20 cellular contexts compared by ENCODE assay signal in the genomic region with DNA sequence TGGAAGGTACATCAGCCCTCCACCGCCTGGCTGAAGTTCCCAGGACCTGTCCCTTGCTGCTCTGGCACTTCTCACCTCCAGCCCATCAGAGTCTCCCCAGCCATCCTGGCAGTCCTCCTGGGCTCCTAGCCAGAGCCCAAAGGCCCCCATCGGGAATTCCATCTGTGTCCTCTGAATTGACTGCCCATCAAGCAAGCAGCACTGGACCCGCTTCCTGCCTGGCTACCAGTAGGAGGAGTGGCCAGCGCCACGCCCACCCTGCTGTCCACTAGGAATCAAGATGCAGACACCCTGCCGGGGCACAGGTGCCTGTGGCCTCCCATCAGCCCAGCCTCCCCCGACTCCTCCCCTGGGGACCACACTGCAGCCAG. TPM values are rescaled to one million over a fixed set of nuclear protein-coding genes. Genes with fewer than 3 reads are reported as not detected.
DNase-seq lines count a peak whose midpoint lies in the region; FAIRE-seq and TF ChIP-seq lines count a peak whose summit lies in the region.
"Had no signal": no experiment of that assay in that cellular context is flagged by ENCODE, and none has a peak within 500 bp of the region (broad histone marks: within the 10 kb centered on the region; RNA-seq: fewer than 3 reads in every experiment).

No MANE protein-coding gene starts in this region.

- TF ChIP-seq POLR2A in GM12891 (IDR thresholded peaks at IDR 0.05; ENCODE audit: low read depth, low read length), result no peak

- no peak for FAIRE-seq in GM12891 (lab: Jason Lieb, UNC)
- FAIRE-seq: RCC 7860 had no signal

- DNase-seq in A172 (ENCODE audit: low spot score) (peak; percentile 31), DMS53 (lab: John Stamatoyannopoulos, UW) (peak; percentile 77), NCI-H69 (lab: John Stamatoyannopoulos, UW) (peak; percentile 70), iPS-NIHi11 (ENCODE audit: low spot score) (peak; percentile 69), GM12891 (ENCODE audit: insufficient read length, low spot score) (no peak), SIG-M5 (lab: John Stamatoyannopoulos, UW) (no peak), SKM-1 treated with dmso at 0.1 percent for 144 hours (lab: John Stamatoyannopoulos, UW; ENCODE audit: unreplicated experiment) (no peak)
- DNase-seq: activated CD4-positive, alpha-beta T cell treated with anti-CD3 and anti-CD28 coated beads, Interleukin-2, amount 50 U/mL, for 48 hours; activated CD4-positive, CD25-positive, alpha-beta regulatory T cell; adrenal gland; DMS153; GF-D8; NCI-H2081; psoas muscle; stimulated activated CD4-positive, alpha-beta T cell treated with anti-CD3 and anti-CD28 coated beads, Interleukin-1b, Interleukin-23, amount 100 ng/mL, for 48 hours; testis had no signal

TF ChIP-seq in GM12891, 5 proteins besides CTCF, POLR2A, EP300 and RAD21:
- TF ChIP-seq SPI1 (IDR thresholded peaks at IDR 0.05; ENCODE audit: low read depth, low read length), result no peak
- TF ChIP-seq TAF1 (IDR thresholded peaks at IDR 0.05; ENCODE audit: low read depth, low read length), result no peak
- no peak for TF ChIP-seq PAX5 (IDR thresholded peaks at IDR 0.05; ENCODE audit: insufficient read depth, low read length, severe bottlenecking)
- no peak for TF ChIP-seq POU2F2 (IDR thresholded peaks at IDR 0.05; ENCODE audit: low read depth, low read length)
- no peak for TF ChIP-seq POLR2AphosphoS5 (IDR thresholded peaks at IDR 0.05; ENCODE audit: low read depth, low read length)

RNA-seq across cellular contexts. Expression of a gene that starts 47.2 kb away (rescaled TPM):
- under 0.01 and 0.12 TPM in 2 replicates for total RNA-seq in A172 (2014; rRNA removed; shearing (Covaris generic))
- polyA plus RNA-seq in GM12891 (2012; ENCODE audit: low read depth, missing spikeins), result 0.04 TPM
- total RNA-seq: fibroblast of lung, glomerular endothelial cell, psoas muscle, skeletal muscle tissue had no signal
- polyA plus RNA-seq: fibroblast of lung, psoas muscle had no signal

Comparison
In these comparisons a context has a peak if more than half of its experiments do, and no peak if none do; other contexts are left out.
1. DNase-seq: peak in A172 (single experiment), DMS53 (single experiment), NCI-H69 (single experiment) and iPS-NIHi11 (single experiment); none in GM12891 (single experiment), SIG-M5 (single experiment) and SKM-1 treated with dmso at 0.1 percent for 144 hours (single experiment).